In the genomic region with DNA sequence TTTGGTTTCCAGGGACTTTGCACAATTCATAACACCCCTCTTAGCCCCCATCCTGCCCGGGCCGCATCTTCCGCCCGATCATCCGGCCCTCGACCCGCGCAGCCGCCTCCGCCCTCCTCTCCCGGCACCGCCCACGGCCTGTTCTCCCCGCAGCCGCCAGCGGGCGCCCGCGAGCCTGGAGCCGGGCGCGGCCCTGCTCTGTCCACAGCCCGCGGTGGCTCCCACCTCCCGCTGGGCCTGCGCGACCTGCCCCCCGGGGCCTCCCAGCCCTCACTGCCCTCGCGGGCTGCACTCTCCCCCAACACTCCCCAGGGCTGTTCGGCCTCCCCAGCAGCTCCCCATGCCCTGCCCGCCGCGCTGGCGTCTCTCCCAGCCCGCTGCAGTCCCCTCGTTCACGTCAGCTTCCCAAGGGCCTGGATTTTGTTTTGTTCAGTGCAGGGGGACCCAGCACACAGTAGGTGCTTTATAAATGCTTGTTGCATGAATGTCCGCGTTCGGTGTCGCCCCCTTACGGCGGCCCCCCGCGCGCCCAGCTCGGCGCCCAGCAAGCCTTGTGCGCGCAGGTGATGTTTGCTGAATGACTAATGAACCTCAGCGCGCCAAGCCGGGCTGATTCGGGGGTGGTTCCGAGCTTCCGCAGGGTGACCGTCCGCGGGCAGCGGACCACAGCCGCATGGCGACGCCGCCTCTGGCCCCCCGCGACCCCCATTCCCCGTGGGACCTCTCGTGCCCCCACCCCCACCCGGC, we compare ENCODE assay signal across 1 cellular context.
TF ChIP-seq lines count a peak whose summit lies in the region.

No MANE protein-coding gene starts in this region.

TF ChIP-seq in HCT116, 20 proteins besides CTCF, POLR2A, EP300 and RAD21:
- TF ChIP-seq, protein P1, sequence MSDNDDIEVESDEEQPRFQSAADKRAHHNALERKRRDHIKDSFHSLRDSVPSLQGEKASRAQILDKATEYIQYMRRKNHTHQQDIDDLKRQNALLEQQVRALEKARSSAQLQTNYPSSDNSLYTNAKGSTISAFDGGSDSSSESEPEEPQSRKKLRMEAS (IDR thresholded peaks at IDR 0.05) = 0 out of 2 replicates have a peak, but pooled peaks have one; percentile 10
- no peak; the same call in 1 of the 2 replicates for TF ChIP-seq CBX3 (IDR thresholded peaks at IDR 0.05; ENCODE audit: low read depth)
- no peak for TF ChIP-seq FOSL1 (IDR thresholded peaks at IDR 0.05; ENCODE audit: low read depth)
- TF ChIP-seq YY1 (IDR thresholded peaks at IDR 0.05; ENCODE audit: extremely low read depth, insufficient replicate concordance, low read depth, low read length) = peak; percentile 23
- no peak for TF ChIP-seq SRF (IDR thresholded peaks at IDR 0.05; ENCODE audit: low read depth)
- TF ChIP-seq CEBPB (IDR thresholded peaks at IDR 0.05; ENCODE audit: low read depth) = no peak
- TF ChIP-seq EGR1 (IDR thresholded peaks at IDR 0.05; ENCODE audit: low read depth) = peak; percentile 94
- 0 out of 2 replicates have a peak, but pooled peaks have one; percentile 39 for TF ChIP-seq ZFX (IDR thresholded peaks at IDR 0.05)
